In genomic region chr15:80151576-80151975, GRCh38 we compare ENCODE assay signal across 8 cellular contexts. TPM values are rescaled to one million over a fixed set of nuclear protein-coding genes. Genes with fewer than 3 reads are reported as not detected.
DNase-seq lines count a peak whose midpoint lies in the region; ATAC-seq, FAIRE-seq and TF ChIP-seq lines count a peak whose summit lies in the region.

No MANE protein-coding gene starts in this region.

- H3K36me3 ChIP-seq in GM23248 (ENCODE audit: low read depth) (no peaks in the 10 kb centered on the region), OCI-LY1 (ENCODE audit: insufficient read depth, low read length) (no peaks in the 10 kb centered on the region), H1 (ENCODE audit: control insufficient read depth in 2 of 4, insufficient read depth in 4 of 4, low read length in 3 of 4) (no peaks in the 10 kb centered on the region), parathyroid adenoma (ENCODE audit: control insufficient read depth, insufficient read depth, low read length) (no peaks in the 10 kb centered on the region)

- H3K27ac ChIP-seq in GM23248 = peak overlapping the region; percentile 44; the same call in 1 of the 2 replicates
- H3K27ac ChIP-seq in OCI-LY1 (ENCODE audit: low read depth, low read length, poor library complexity, severe bottlenecking) = no peak overlapping the region
- no peak overlapping the region for H3K27ac ChIP-seq in H1 (ENCODE audit: low read depth, low read length)
- H3K27ac ChIP-seq in parathyroid adenoma = peak overlapping the region; percentile 41

- 16 to 24% methylated on average over 3 of the region's 3 CpGs for WGBS in GM23248 (ENCODE audit: low coverage in 1 of 2, low lambda C conversion rate in 2 of 2, missing lambda C conversion rate in 2 of 2), 2 experiments
- WGBS in H1 (ENCODE audit: extremely low coverage in 1 of 2, insufficient coverage in 1 of 2, insufficient read length in 1 of 2, insufficient replicate concordance in 2 of 2, low coverage in 1 of 2, low lambda C conversion rate in 2 of 2, missing lambda C conversion rate in 1 of 2), 2 experiments = 81% methylated on average over 3 of the region's 3 CpGs; no CpG with 5 or more reads in 1 of the 2 experiments

- no peak overlapping the region for H3K23ac ChIP-seq in H1 (ENCODE audit: insufficient read length)

- H2BK20ac ChIP-seq in H1 (ENCODE audit: low read length) = no peak overlapping the region

- H3K9me2 ChIP-seq in GM23248 (ENCODE audit: insufficient read depth) (no peaks in the 10 kb centered on the region), OCI-LY1 (ENCODE audit: low read depth, low read length) (no peaks in the 10 kb centered on the region)

- H3K23me2 ChIP-seq in H1 (ENCODE audit: low read depth, low read length) = peaks cover 9% of the 10 kb centered on the region

- H2BK5ac ChIP-seq in H1 (ENCODE audit: low read depth, low read length) = no peak overlapping the region

- ATAC-seq in GM21528 (IDR thresholded peaks at IDR 0.05; ENCODE audit: low FRiP score, unreplicated experiment) = no peak

- peaks cover 17% of the 10 kb centered on the region; the same call in 1 of the 2 replicates for H3K79me2 ChIP-seq in GM23248 (ENCODE audit: insufficient read depth)
- H3K79me2 ChIP-seq in OCI-LY1 (ENCODE audit: insufficient read depth, low read length) = no peaks in the 10 kb centered on the region
- no peaks in the 10 kb centered on the region for H3K79me2 ChIP-seq in H1 (ENCODE audit: control insufficient read depth in 1 of 2, insufficient read depth in 2 of 2, low read length in 2 of 2)
- no peaks in the 10 kb centered on the region for H3K79me2 ChIP-seq in parathyroid adenoma

- no peak for TF ChIP-seq POLR2A in H1 (IDR thresholded peaks at IDR 0.05; ENCODE audit: control extremely low read depth in 1 of 2, low read depth in 2 of 2, low read length in 2 of 2)

- H4K20me1 ChIP-seq in GM23248 (ENCODE audit: insufficient read depth) (no peaks in the 10 kb centered on the region), OCI-LY1 (ENCODE audit: insufficient read depth, low read length) (no peaks in the 10 kb centered on the region), H1 (replicated peaks in 1 of 2; ENCODE audit: control insufficient read depth in 1 of 2, insufficient read depth in 2 of 2, low read length in 2 of 2) (peaks cover 0 to 3% of the 10 kb centered on the region in 2 experiments)

- H4K91ac ChIP-seq in H1 (replicated peaks; ENCODE audit: insufficient read length, low read length) = no peak overlapping the region

- H3K14ac ChIP-seq in H1 (ENCODE audit: insufficient read length) = no peak overlapping the region

- in situ Hi-C loops in GM23248 (cut with MboI) = no loop called here

- CTCF ChIA-PET in H1 (lab: Charles Lee; ENCODE audit: partially characterized antibody) = interaction anchor here (1.5 to 2.2 kb wide), 3 partner anchors 20 to 63 kb away, joined by 3 to 10 read pairs (median 5); no protein-coding TSS in a partner anchor

- H2BK120ac ChIP-seq in H1 (replicated peaks; ENCODE audit: low read depth, low read length) = no peak overlapping the region

- DNase-seq in GM23248 = no peak
- DNase-seq in H1 (ENCODE audit: low read depth in 1 of 2, low spot score in 2 of 2) = no peak
- no peak for DNase-seq in GM19238 (ENCODE audit: insufficient read length, low spot score)
- no peak for DNase-seq in NCI-H1105 treated with DMSO at 0.1 percent for 48 hours (lab: John Stamatoyannopoulos, UW)
- no peak for DNase-seq in NOMO-1 (lab: John Stamatoyannopoulos, UW; ENCODE audit: unreplicated experiment in 2 of 2)

- peaks cover 7% of the 10 kb centered on the region; the same call in 1 of the 2 replicates for H3K4me1 ChIP-seq in GM23248 (ENCODE audit: insufficient read depth)
- peaks cover 8% of the 10 kb centered on the region for H3K4me1 ChIP-seq in OCI-LY1 (ENCODE audit: insufficient read depth, low read length, severe bottlenecking)
- peaks cover 0 to 12% (median 2%) of the 10 kb centered on the region in 4 experiments; a peak in 3 of 7 replicates for H3K4me1 ChIP-seq in H1 (replicated peaks in 1 of 4; ENCODE audit: control insufficient read depth in 3 of 4, insufficient read depth in 4 of 4, low read length in 3 of 4)
- no peaks in the 10 kb centered on the region for H3K4me1 ChIP-seq in parathyroid adenoma

- FAIRE-seq in H1 (lab: Jason Lieb, UNC) = no peak

- H2AFZ ChIP-seq in GM23248 (peak overlapping the region; percentile 91), OCI-LY1 (ENCODE audit: low read length) (no peak overlapping the region), H1 (ENCODE audit: low read length) (no peak overlapping the region), parathyroid adenoma (peak overlapping the region; percentile 73)

- H3K18ac ChIP-seq in H1 (ENCODE audit: extremely low read depth, low read length) = no peak overlapping the region

- no peak overlapping the region for H3K56ac ChIP-seq in H1 (replicated peaks; ENCODE audit: insufficient read length, low read depth, low read length)

- no peak overlapping the region for H4K8ac ChIP-seq in H1 (ENCODE audit: extremely low read depth, insufficient read depth, low read length)

- H3F3A ChIP-seq in GM23248 (ENCODE audit: insufficient read depth) (peaks cover 8% of the 10 kb centered on the region; the same call in 1 of the 2 replicates), OCI-LY1 (ENCODE audit: insufficient read depth, low read length) (no peaks in the 10 kb centered on the region)

- no peak overlapping the region for H2AK5ac ChIP-seq in H1 (ENCODE audit: low read depth, low read length)

- TF ChIP-seq RAD21 in H1 (IDR thresholded peaks at IDR 0.05 in 1 of 2, conservative IDR thresholded peaks at IDR 0.05 in 1 of 2; ENCODE audit: low read depth in 2 of 2, low read length in 2 of 2) = no peak

- no peak overlapping the region for H2BK12ac ChIP-seq in H1 (ENCODE audit: low read depth, low read length)

- no peak overlapping the region for H4K5ac ChIP-seq in H1 (ENCODE audit: insufficient read length, low read depth, low read length)

- H3K27me3 ChIP-seq in GM23248 (replicated peaks; ENCODE audit: insufficient read depth) (no peaks in the 10 kb centered on the region), OCI-LY1 (ENCODE audit: insufficient read depth, low read length) (no peaks in the 10 kb centered on the region), H1 (replicated peaks in 1 of 4; ENCODE audit: control insufficient read depth in 3 of 4, extremely low read depth in 1 of 4, insufficient read depth in 3 of 4, low read length in 3 of 4) (peaks cover 0 to 2% (median 0%) of the 10 kb centered on the region in 4 experiments; a peak in 2 of 7 replicates), parathyroid adenoma (ENCODE audit: control insufficient read depth, insufficient read depth, low read length) (no peaks in the 10 kb centered on the region)

- H3K4ac ChIP-seq in H1 (replicated peaks; ENCODE audit: insufficient read length, low read depth, low read length) = no peak overlapping the region

- POLR2A ChIA-PET in H1 (lab: Charles Lee; ENCODE audit: partially characterized antibody) = interaction anchor here (2.2 kb wide), 1 partner anchor 10 kb away, joined by 11 read pairs; no protein-coding TSS in a partner anchor

- no peak for TF ChIP-seq EP300 in H1 (IDR thresholded peaks at IDR 0.05; ENCODE audit: borderline replicate concordance in 1 of 2, low read depth in 2 of 2, low read length in 2 of 2)

- H3K9ac ChIP-seq in GM23248 = peak overlapping the region; percentile 61; the same call in 1 of the 2 replicates
- no peak overlapping the region for H3K9ac ChIP-seq in OCI-LY1 (ENCODE audit: low read length)
- H3K9ac ChIP-seq in H1 (replicated peaks in 1 of 4; ENCODE audit: extremely low read depth in 1 of 4, low read depth in 3 of 4, low read length in 3 of 4) = no peak overlapping the region
- no peak overlapping the region for H3K9ac ChIP-seq in parathyroid adenoma

- H3K4me2 ChIP-seq in GM23248 (ENCODE audit: unreplicated experiment) (peak overlapping the region; percentile 70), OCI-LY1 (ENCODE audit: low read length) (peak overlapping the region; percentile 74; the same call in 1 of the 2 replicates), H1 (ENCODE audit: insufficient read depth in 1 of 2, low read depth in 2 of 2, low read length in 2 of 2) (peak overlapping the region; percentile 92 to 93; a peak in 3 of 4 replicates), parathyroid adenoma (ENCODE audit: low read length) (peak overlapping the region; percentile 65)

- H3K4me3 ChIP-seq in GM23248 (peak overlapping the region; percentile 68; the same call in 1 of the 2 replicates), OCI-LY1 (ENCODE audit: low read depth, low read length, poor library complexity, severe bottlenecking) (no peak overlapping the region), H1 (ENCODE audit: extremely low read depth in 1 of 4, insufficient read depth in 2 of 4, low read depth in 3 of 4, low read length in 4 of 4) (peak overlapping the region in 2 of 4 experiments; percentile 46 to 79; a peak in 3 of 8 replicates), parathyroid adenoma (ENCODE audit: low read depth, low read length) (no peak overlapping the region)

- no peaks in the 10 kb centered on the region for H3K9me3 ChIP-seq in GM23248 (ENCODE audit: low read depth)
- no peaks in the 10 kb centered on the region for H3K9me3 ChIP-seq in OCI-LY1 (ENCODE audit: low read length)
- no peaks in the 10 kb centered on the region for H3K9me3 ChIP-seq in H1 (ENCODE audit: insufficient read depth in 2 of 2, low read depth in 1 of 2, low read length in 1 of 2)
- no peaks in the 10 kb centered on the region for H3K9me3 ChIP-seq in parathyroid adenoma (ENCODE audit: control insufficient read depth, low read length)

- H2BK15ac ChIP-seq in H1 (ENCODE audit: low read length) = no peak overlapping the region

- peaks cover 3% of the 10 kb centered on the region; the same call in 1 of the 2 replicates for H3K79me1 ChIP-seq in H1 (ENCODE audit: low read depth, low read length)

- TF ChIP-seq CTCF in OCI-LY1 (IDR thresholded peaks at IDR 0.05; ENCODE audit: low read length) (no peak), H1 (IDR thresholded peaks at IDR 0.05; ENCODE audit: control extremely low read depth in 1 of 3, insufficient read depth in 1 of 3, low read depth in 1 of 3, low read length in 3 of 3) (no peak), parathyroid adenoma (IDR thresholded peaks at IDR 0.05) (no peak)

TF ChIP-seq in H1, 55 proteins besides CTCF, POLR2A, EP300 and RAD21 (continues in another document):
- no peak for TF ChIP-seq TEAD4 (IDR thresholded peaks at IDR 0.05; ENCODE audit: low read depth, low read length)

RNA-seq across cellular contexts. Expression of gene FAH, which starts 1.2 kb away (rescaled TPM):
- 16.9 and 24.9 TPM in 2 replicates for total RNA-seq in GM23248 (2014; rRNA removed; shearing (Covaris generic))
- 28.8 and 32.4 TPM in 2 replicates for polyA plus RNA-seq in GM23248 (2016; fragmentation: Nextera tagmentation; extraction: Ambion mirVana)
- 19.0 and 21.7 TPM in 2 replicates for total RNA-seq in H1 (2021; fragmentation: NEBNext Ultra II Directional; extraction: Animal tissue kit (Norgen Biotek cat#: 25700))
- polyA plus RNA-seq in H1 (2011; rRNA removed) = 20.0 and 26.6 TPM in 2 replicates
- 22.0 TPM for polyA plus RNA-seq in H1 (2011; cell fraction: cytosol; rRNA removed)
- polyA plus RNA-seq in H1 (2011; cell fraction: nucleus; rRNA removed) = 76.4 TPM
- polyA plus RNA-seq in H1 (2012, experiment 1 of 2) = 20.1 to 35.2 TPM (median 27.3 TPM) in 4 replicates
- 26.1 TPM for polyA plus RNA-seq in H1 (2012, experiment 2 of 2)
- polyA plus RNA-seq in H1 (2013, experiment 1 of 2) = 17.0 TPM
- 13.7 TPM for polyA plus RNA-seq in H1 (2013, experiment 2 of 2)
- 43.9 and 46.3 TPM in 2 replicates for polyA minus RNA-seq in H1 (2011; rRNA and poly(A)+ RNA removed)
- polyA minus RNA-seq in H1 (2011; cell fraction: cytosol; rRNA and poly(A)+ RNA removed) = 20.6 TPM
- polyA minus RNA-seq in H1 (2011; cell fraction: nucleus; rRNA and poly(A)+ RNA removed) = 29.4 TPM

Comparison
In these comparisons a context has a peak if more than half of its experiments do, and no peak if none do; other contexts are left out.
1. H2AFZ ChIP-seq: peak in GM23248 (single experiment) and parathyroid adenoma (single experiment); none in OCI-LY1 (single experiment) and H1 (single experiment).
2. H3K27ac ChIP-seq: peak in GM23248 (single experiment) and parathyroid adenoma (single experiment); none in OCI-LY1 (single experiment) and H1 (single experiment).
3. Peak in every context shown above with its lines, with median percentiles within 50 percentile points of each other: H3K4me2 ChIP-seq.